8 cellular contexts compared by ENCODE assay signal in the genomic region with DNA sequence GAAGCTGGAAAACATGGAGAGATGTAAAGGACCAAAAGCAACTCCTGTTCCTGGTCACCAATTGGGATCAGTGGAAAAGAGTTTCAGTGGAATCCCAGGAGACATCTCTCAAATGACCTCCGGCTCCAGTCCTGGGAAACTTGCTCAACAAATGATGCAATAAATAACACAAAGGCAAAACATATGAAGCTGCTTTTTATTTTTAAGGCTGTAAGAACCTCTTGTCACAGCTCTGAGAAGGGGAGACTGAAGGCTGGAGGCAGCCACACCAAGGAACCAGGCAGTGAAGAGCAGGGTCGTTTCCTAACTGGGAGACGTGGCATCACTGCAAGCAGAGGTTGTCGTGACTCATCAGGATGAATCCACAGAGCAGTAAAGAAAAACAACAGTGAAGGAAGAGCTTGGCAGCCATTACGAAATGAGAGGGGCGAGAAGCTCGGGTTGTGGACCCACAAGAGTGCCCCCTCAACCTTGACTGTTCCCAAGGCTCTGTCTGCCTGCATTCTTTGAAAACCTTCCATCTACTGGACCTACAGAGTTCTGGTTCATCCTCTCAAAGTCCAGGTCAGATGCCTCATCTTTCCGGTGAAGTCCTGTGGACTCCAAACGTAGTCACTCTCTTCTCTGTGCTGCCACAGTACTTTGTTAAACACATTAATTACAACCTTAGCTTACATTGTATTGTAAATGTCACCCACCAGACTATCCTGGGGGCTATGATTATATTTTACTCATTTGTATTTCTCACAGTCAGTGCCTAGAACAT. TPM values are rescaled to one million over a fixed set of nuclear protein-coding genes. Genes with fewer than 3 reads are reported as not detected.
A peak's percentile ranks its signal among the peaks of the same experiment; 100 is the strongest.
DNase-seq lines count a peak whose midpoint lies in the region; ATAC-seq and TF ChIP-seq lines count a peak whose summit lies in the region.

No MANE protein-coding gene starts in this region.

- H3K27ac Mint-ChIP-seq in Calu3 (ENCODE audit: unreplicated experiment) (no peak overlapping the region), mesothelial cell of epicardium (no peak overlapping the region)

- peak; percentile 78 for ATAC-seq in omental fat pad (ENCODE audit: low FRiP score)
- ATAC-seq in HG02759 (IDR thresholded peaks at IDR 0.05; ENCODE audit: unreplicated experiment): no peak

- 0 out of 2 replicates have a peak, but pooled peaks cover 6% of the 10 kb centered on the region for H3F3A ChIP-seq in PC-9 (ENCODE audit: insufficient read depth, low read depth)

- no peaks in the 10 kb centered on the region; the same call in 1 of the 2 replicates for H4K20me1 ChIP-seq in PC-9 (ENCODE audit: insufficient read depth)

- no peak overlapping the region for H2AFZ ChIP-seq in PC-9

- H3K27me3 Mint-ChIP-seq in Calu3 (ENCODE audit: unreplicated experiment) (no peaks in the 10 kb centered on the region), mesothelial cell of epicardium (ENCODE audit: low read depth) (no peaks in the 10 kb centered on the region)

- H3K9me2 ChIP-seq in PC-9 (ENCODE audit: insufficient read depth): no peaks in the 10 kb centered on the region

- H3K4me2 ChIP-seq in PC-9: peak overlapping the region; percentile 29; the same call in 1 of the 2 replicates

- no peak overlapping the region for H3K4me3 ChIP-seq in PC-9
- H3K4me3 ChIP-seq in epithelial cell of proximal tubule (ENCODE audit: low read depth, low read length): no peak overlapping the region

- H3K4me3 Mint-ChIP-seq in Calu3 (ENCODE audit: low read depth, unreplicated experiment) (no peak overlapping the region), mesothelial cell of epicardium (no peak overlapping the region)

- CTCF ChIA-PET in PC-9 (lab: Charles Lee) (no interaction called here), Calu3 (lab: Charles Lee) (interaction anchor here (0.8 kb wide), 1 partner anchor 32 kb away, joined by 3 read pairs; a partner anchor contains a TSS)

- POLR2A ChIA-PET in PC-9 (lab: Charles Lee; ENCODE audit: unreplicated experiment): interaction anchor here (0.6 kb wide), 2 partner anchors 12 to 14 kb away, joined by 4 read pairs; no protein-coding TSS in a partner anchor

- H3K27ac ChIP-seq in PC-9: no peak overlapping the region

- intact Hi-C loops in PC-9 (cut with micrococcal nuclease; ENCODE audit: unreplicated experiment) (no loop called here), Calu3 (cut with micrococcal nuclease; ENCODE audit: unreplicated experiment) (no loop called here)

- H3K36me3 Mint-ChIP-seq in Calu3 (ENCODE audit: insufficient read depth, unreplicated experiment): peaks cover 5% of the 10 kb centered on the region
- peaks cover 10% of the 10 kb centered on the region for H3K36me3 Mint-ChIP-seq in mesothelial cell of epicardium

- BruUV-seq in PC-9 (replicated peaks; lab: Mats Ljungman, UMichigan) (no TSS peak), Calu3 (replicated peaks; lab: Mats Ljungman, UMichigan) (no TSS peak)

- H3K4me1 ChIP-seq in PC-9 (replicated peaks; ENCODE audit: insufficient read depth): peaks cover 15% of the 10 kb centered on the region

- no peaks in the 10 kb centered on the region for H3K9me3 Mint-ChIP-seq in Calu3 (ENCODE audit: low read depth, unreplicated experiment)
- H3K9me3 Mint-ChIP-seq in mesothelial cell of epicardium: peaks cover 14% of the 10 kb centered on the region

- H3K79me2 ChIP-seq in PC-9 (ENCODE audit: low read depth): peaks cover 65% of the 10 kb centered on the region

- TF ChIP-seq CTCF in PC-9 (conservative IDR thresholded peaks at IDR 0.05) (no peak), epithelial cell of proximal tubule (conservative IDR thresholded peaks at IDR 0.05; ENCODE audit: low read depth, low read length) (no peak), omental fat pad (IDR thresholded peaks at IDR 0.05) (no peak), Calu3 (IDR thresholded peaks at IDR 0.05; ENCODE audit: unreplicated experiment) (no peak), mesothelial cell of epicardium (IDR thresholded peaks at IDR 0.05; ENCODE audit: unreplicated experiment) (no peak)

- DNase-seq in CD1c-positive myeloid dendritic cell (ENCODE audit: extremely low spot score) (peak; percentile 37), PC-9 (no peak), epithelial cell of proximal tubule (ENCODE audit: low read depth) (peak; percentile 61), omental fat pad (ENCODE audit: low spot score) (no peak), Calu3 (no peak), mesothelial cell of epicardium (ENCODE audit: low spot score in 2 of 2, unreplicated experiment in 2 of 2) (no peak)
- no peak for DNase-seq in activated CD4-positive, alpha-beta T cell treated with anti-CD3 and anti-CD28 coated beads for 4 hours

- no peaks in the 10 kb centered on the region for H3K36me3 ChIP-seq in PC-9 (ENCODE audit: low read depth)

- no peaks in the 10 kb centered on the region for H3K27me3 ChIP-seq in PC-9 (ENCODE audit: insufficient read depth, low read depth)

- peaks cover 26% of the 10 kb centered on the region for H3K4me1 Mint-ChIP-seq in Calu3 (ENCODE audit: low read depth, unreplicated experiment)
- peaks cover 5% of the 10 kb centered on the region for H3K4me1 Mint-ChIP-seq in mesothelial cell of epicardium

- H3K9me3 ChIP-seq in PC-9 (ENCODE audit: insufficient read depth, low read depth): no peaks in the 10 kb centered on the region

RNA-seq across cellular contexts. Expression of a gene that starts 32.1 kb away (rescaled TPM):
- total RNA-seq in PC-9 (2021) (88.5 and 97.9 TPM in 2 replicates), epithelial cell of proximal tubule (77.5 and 110 TPM in 2 replicates), omental fat pad (100 to 1,000 TPM; 175 to 303 (median 204) TPM), Calu3 (2022) (107 and 130 TPM in 2 replicates), mesothelial cell of epicardium (62.0 to 65.1 TPM (median 63.2 TPM) in 3 replicates)

Comparison
In these comparisons a context has a peak if more than half of its experiments do, and no peak if none do; other contexts are left out.
1. DNase-seq: peak in CD1c-positive myeloid dendritic cell (single experiment) and epithelial cell of proximal tubule (single experiment); none in PC-9 (0 of 2), omental fat pad (single experiment), Calu3 (single experiment), mesothelial cell of epicardium (0 of 2) and activated CD4-positive, alpha-beta T cell treated with anti-CD3 and anti-CD28 coated beads for 4 hours (0 of 2).